ENCODE assay signal across 1 cellular context in genomic region chr3:58347984-58348383, GRCh38.
A peak's percentile ranks its signal among the peaks of the same experiment; 100 is the strongest.
TF ChIP-seq lines count a peak whose summit lies in the region.

No MANE protein-coding gene starts in this region.

TF ChIP-seq in liver, 16 proteins besides CTCF, POLR2A, EP300 and RAD21 (continued from another document):
- TF ChIP-seq SP1 (IDR thresholded peaks at IDR 0.05) (no peak), RXRA (IDR thresholded peaks at IDR 0.05) (peak in 1 of 2 donors; percentile 21)
